Comparison of ENCODE assay signal across 9 cellular contexts in genomic region chr10:69051303-69051702, GRCh38. TPM values are rescaled to one million over a fixed set of nuclear protein-coding genes. Genes with fewer than 3 reads are reported as not detected.
A peak's percentile ranks its signal among the peaks of the same experiment; 100 is the strongest.
DNase-seq lines count a peak whose midpoint lies in the region; ATAC-seq, FAIRE-seq and TF ChIP-seq lines count a peak whose summit lies in the region.
"Had no signal": no experiment of that assay in that cellular context is flagged by ENCODE, and none has a peak within 500 bp of the region (broad histone marks: within the 10 kb centered on the region; RNA-seq: fewer than 3 reads in every experiment).

No MANE protein-coding gene starts in this region.

- intact Hi-C loops in kidney (cut with DNase I) = no loop called here
- intact Hi-C loops in vagina (cut with DNase I) = no loop called here

- H3K36me3 Mint-ChIP-seq in T-helper 1 cell treated with Interleukin-12 subunit alpha and Interleukin-12 subunit beta and Interleukin-4 antibody, amounts not matched to agents 30 μg/mL and 1 μg/mL, for 36 hours (ENCODE audit: low read depth) = no peaks in the 10 kb centered on the region

- no peak overlapping the region for H3K4me3 Mint-ChIP-seq in T-helper 1 cell treated with Interleukin-12 subunit alpha and Interleukin-12 subunit beta and Interleukin-4 antibody, amounts not matched to agents 30 μg/mL and 1 μg/mL, for 36 hours
- H3K4me3 Mint-ChIP-seq: central memory CD8-positive, alpha-beta T cell had no signal

- H3K4me1 ChIP-seq in kidney (ENCODE audit: control insufficient read depth in 1 of 2, insufficient read depth in 1 of 2, low read depth in 1 of 2, low read length in 2 of 2) (peaks cover 0 to 4% of the 10 kb centered on the region in 2 donors), vagina (no peaks in the 10 kb centered on the region)

- H3K27ac ChIP-seq in kidney (ENCODE audit: low read depth in 2 of 2, low read length in 2 of 2) (no peak overlapping the region), vagina (no peak overlapping the region)

- H3K9me3 ChIP-seq in kidney (ENCODE audit: control insufficient read depth in 1 of 2, low read length in 2 of 2) (no peaks in the 10 kb centered on the region), vagina (no peaks in the 10 kb centered on the region)

- H3K27me3 Mint-ChIP-seq in T-helper 1 cell treated with Interleukin-12 subunit alpha and Interleukin-12 subunit beta and Interleukin-4 antibody, amounts not matched to agents 30 μg/mL and 1 μg/mL, for 36 hours (ENCODE audit: low read depth) = no peaks in the 10 kb centered on the region
- H3K27me3 Mint-ChIP-seq: central memory CD8-positive, alpha-beta T cell had no signal

- H3K9ac ChIP-seq in kidney (ENCODE audit: low read length in 2 of 2) = no peak overlapping the region

- TF ChIP-seq CTCF in kidney (IDR thresholded peaks at IDR 0.05; ENCODE audit: borderline replicate concordance, extremely low read depth, insufficient read depth) (no peak), vagina (IDR thresholded peaks at IDR 0.05) (no peak)

- no peak overlapping the region for H3K4me3 ChIP-seq in kidney (ENCODE audit: low read length in 2 of 2)
- no peak overlapping the region for H3K4me3 ChIP-seq in vagina

- ATAC-seq in GM21619 (IDR thresholded peaks at IDR 0.05; ENCODE audit: unreplicated experiment) (peak; percentile 40), GM18517 (IDR thresholded peaks at IDR 0.05; ENCODE audit: unreplicated experiment) (no peak)

- no peaks in the 10 kb centered on the region for H3K9me3 Mint-ChIP-seq in T-helper 1 cell treated with Interleukin-12 subunit alpha and Interleukin-12 subunit beta and Interleukin-4 antibody, amounts not matched to agents 30 μg/mL and 1 μg/mL, for 36 hours
- H3K9me3 Mint-ChIP-seq: central memory CD8-positive, alpha-beta T cell had no signal

- FAIRE-seq in kidney (lab: Jason Lieb, UNC) = no peak

- DNase-seq in AML-193 (lab: John Stamatoyannopoulos, UW) (peak; percentile 36 to 45), kidney (peak; percentile 78), vagina (ENCODE audit: extremely low spot score in 2 of 2) (no peak), DMS79 (lab: John Stamatoyannopoulos, UW) (no peak)
- DNase-seq in activated CD4-positive, CD25-positive, alpha-beta regulatory T cell treated with anti-CD3 and anti-CD28 coated beads, Interleukin-2, amount 50 U/mL, for 72 hours = no peak

- H3K27me3 ChIP-seq in vagina = no peaks in the 10 kb centered on the region

- H3K27ac Mint-ChIP-seq in T-helper 1 cell treated with Interleukin-12 subunit alpha and Interleukin-12 subunit beta and Interleukin-4 antibody, amounts not matched to agents 30 μg/mL and 1 μg/mL, for 36 hours = peak overlapping the region; percentile 39

- no peaks in the 10 kb centered on the region for H3K36me3 ChIP-seq in kidney (ENCODE audit: control insufficient read depth in 1 of 2, insufficient read depth in 2 of 2, low read length in 2 of 2)
- no peaks in the 10 kb centered on the region for H3K36me3 ChIP-seq in vagina

- H3K4me1 Mint-ChIP-seq in T-helper 1 cell treated with Interleukin-12 subunit alpha and Interleukin-12 subunit beta and Interleukin-4 antibody, amounts not matched to agents 30 μg/mL and 1 μg/mL, for 36 hours (ENCODE audit: low read depth) = peaks cover 37% of the 10 kb centered on the region

- TF ChIP-seq POLR2A in vagina (IDR thresholded peaks at IDR 0.05) = no peak

RNA-seq across cellular contexts. Expression of gene SRGN, which starts 36.6 kb away (rescaled TPM):
- total RNA-seq in kidney = 130 TPM
- 65.7 TPM for polyA plus RNA-seq in kidney (ENCODE audit: insufficient read depth, low read depth, low replicate concordance)
- 117 TPM for total RNA-seq in vagina

Comparison
In these comparisons a context has a peak if more than half of its experiments do, and no peak if none do; other contexts are left out.
1. DNase-seq: peak in AML-193 (2 of 2) and kidney (single experiment); none in activated CD4-positive, CD25-positive, alpha-beta regulatory T cell treated with anti-CD3 and anti-CD28 coated beads, Interleukin-2, amount 50 U/mL, for 72 hours (single experiment), vagina (0 of 2) and DMS79 (single experiment).